1 cellular context compared by ENCODE assay signal in the genomic region with DNA sequence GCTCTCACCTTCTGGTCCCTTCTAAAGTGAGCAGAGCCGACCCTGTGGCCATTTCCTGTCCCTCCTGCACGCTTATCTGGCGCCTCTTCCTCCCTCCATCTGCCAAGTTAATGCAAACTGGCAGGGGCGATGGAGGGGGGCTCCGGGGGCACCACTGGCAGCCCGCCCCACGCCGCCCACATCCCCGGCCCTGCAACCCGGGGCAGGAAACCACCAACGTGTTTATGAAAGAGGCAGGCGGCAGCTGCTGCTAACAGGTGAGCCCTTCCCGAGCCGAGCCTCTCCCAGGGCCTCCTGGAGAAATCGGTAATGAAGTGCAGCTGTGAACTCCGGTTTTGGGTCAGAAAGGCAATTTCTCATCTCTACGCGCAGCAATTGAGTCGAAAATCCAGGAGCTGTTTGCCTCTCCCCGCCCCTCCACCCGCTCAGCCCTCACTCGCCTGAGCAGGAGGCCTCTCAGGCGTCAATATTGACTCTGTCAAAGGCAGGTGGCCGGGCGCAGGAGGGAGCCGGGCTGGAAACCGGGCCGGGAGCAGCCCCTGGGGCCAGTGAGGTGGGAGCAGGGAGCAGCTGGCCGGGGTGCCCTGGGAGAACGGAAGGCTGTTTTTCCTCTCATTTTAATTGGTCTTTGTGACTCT.
TF ChIP-seq lines count a peak whose summit lies in the region.

No MANE protein-coding gene starts in this region.

TF ChIP-seq in HepG2, 621 proteins besides CTCF, POLR2A, EP300 and RAD21 (continued from another document and continues in another):
- TF ChIP-seq, protein P1, sequence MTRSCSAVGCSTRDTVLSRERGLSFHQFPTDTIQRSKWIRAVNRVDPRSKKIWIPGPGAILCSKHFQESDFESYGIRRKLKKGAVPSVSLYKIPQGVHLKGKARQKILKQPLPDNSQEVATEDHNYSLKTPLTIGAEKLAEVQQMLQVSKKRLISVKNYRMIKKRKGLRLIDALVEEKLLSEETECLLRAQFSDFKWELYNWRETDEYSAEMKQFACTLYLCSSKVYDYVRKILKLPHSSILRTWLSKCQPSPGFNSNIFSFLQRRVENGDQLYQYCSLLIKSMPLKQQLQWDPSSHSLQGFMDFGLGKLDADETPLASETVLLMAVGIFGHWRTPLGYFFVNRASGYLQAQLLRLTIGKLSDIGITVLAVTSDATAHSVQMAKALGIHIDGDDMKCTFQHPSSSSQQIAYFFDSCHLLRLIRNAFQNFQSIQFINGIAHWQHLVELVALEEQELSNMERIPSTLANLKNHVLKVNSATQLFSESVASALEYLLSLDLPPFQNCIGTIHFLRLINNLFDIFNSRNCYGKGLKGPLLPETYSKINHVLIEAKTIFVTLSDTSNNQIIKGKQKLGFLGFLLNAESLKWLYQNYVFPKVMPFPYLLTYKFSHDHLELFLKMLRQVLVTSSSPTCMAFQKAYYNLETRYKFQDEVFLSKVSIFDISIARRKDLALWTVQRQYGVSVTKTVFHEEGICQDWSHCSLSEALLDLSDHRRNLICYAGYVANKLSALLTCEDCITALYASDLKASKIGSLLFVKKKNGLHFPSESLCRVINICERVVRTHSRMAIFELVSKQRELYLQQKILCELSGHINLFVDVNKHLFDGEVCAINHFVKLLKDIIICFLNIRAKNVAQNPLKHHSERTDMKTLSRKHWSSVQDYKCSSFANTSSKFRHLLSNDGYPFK (CRISPR knock-in tag; IDR thresholded peaks at IDR 0.05; ENCODE audit: borderline replicate concordance), result peak; percentile 72; the same call in 1 of the 2 replicates
- TF ChIP-seq, protein P2, sequence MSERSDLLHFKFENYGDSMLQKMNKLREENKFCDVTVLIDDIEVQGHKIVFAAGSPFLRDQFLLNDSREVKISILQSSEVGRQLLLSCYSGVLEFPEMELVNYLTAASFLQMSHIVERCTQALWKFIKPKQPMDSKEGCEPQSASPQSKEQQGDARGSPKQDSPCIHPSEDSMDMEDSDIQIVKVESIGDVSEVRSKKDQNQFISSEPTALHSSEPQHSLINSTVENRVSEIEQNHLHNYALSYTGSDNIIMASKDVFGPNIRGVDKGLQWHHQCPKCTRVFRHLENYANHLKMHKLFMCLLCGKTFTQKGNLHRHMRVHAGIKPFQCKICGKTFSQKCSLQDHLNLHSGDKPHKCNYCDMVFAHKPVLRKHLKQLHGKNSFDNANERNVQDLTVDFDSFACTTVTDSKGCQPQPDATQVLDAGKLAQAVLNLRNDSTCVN (CRISPR knock-in tag; IDR thresholded peaks at IDR 0.05; ENCODE audit: borderline replicate concordance), result 0 out of 2 replicates have a peak, but pooled peaks have one; percentile 78
- TF ChIP-seq, protein P3, sequence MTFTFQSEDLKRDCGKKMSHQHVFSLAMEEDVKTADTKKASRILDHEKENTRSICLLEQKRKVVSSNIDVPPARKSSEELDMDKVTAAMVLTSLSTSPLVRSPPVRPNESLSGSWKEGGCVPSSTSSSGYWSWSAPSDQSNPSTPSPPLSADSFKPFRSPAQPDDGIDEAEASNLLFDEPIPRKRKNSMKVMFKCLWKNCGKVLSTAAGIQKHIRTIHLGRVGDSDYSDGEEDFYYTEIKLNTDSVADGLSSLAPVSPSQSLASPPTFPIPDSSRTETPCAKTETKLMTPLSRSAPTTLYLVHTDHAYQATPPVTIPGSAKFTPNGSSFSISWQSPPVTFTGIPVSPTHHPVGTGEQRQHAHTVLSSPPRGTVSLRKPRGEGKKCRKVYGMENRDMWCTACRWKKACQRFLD (CRISPR knock-in tag; IDR thresholded peaks at IDR 0.05; ENCODE audit: borderline replicate concordance), result peak; percentile 61; the same call in 1 of the 2 replicates
- TF ChIP-seq ZBTB21 (CRISPR knock-in tag; IDR thresholded peaks at IDR 0.05) (no peak), PPARG (CRISPR knock-in tag; conservative IDR thresholded peaks at IDR 0.05) (peak; percentile 80), SRSF1 (optimal IDR thresholded peaks at IDR 0.05; ENCODE audit: low read depth, low read length) (peak; percentile 62), AHR (CRISPR knock-in tag; IDR thresholded peaks at IDR 0.05) (peak; percentile 49; the same call in 1 of the 2 replicates), NRL (CRISPR knock-in tag; IDR thresholded peaks at IDR 0.05; ENCODE audit: borderline replicate concordance) (peak; percentile 63; the same call in 1 of the 2 replicates), TEAD2 (CRISPR knock-in tag; IDR thresholded peaks at IDR 0.05) (0 out of 2 replicates have a peak, but pooled peaks have one; percentile 72), SETDB1 (CRISPR knock-in tag; IDR thresholded peaks at IDR 0.05; ENCODE audit: borderline replicate concordance) (peak; percentile 92), ZBTB7B (CRISPR knock-in tag; IDR thresholded peaks at IDR 0.05) (peak; percentile 94), ATF1 (CRISPR knock-in tag; IDR thresholded peaks at IDR 0.05) (no peak), RARA (CRISPR knock-in tag; IDR thresholded peaks at IDR 0.05) (peak; percentile 90), ZKSCAN1 (IDR thresholded peaks at IDR 0.05; ENCODE audit: low read length) (no peak), NR2F1 (CRISPR knock-in tag; IDR thresholded peaks at IDR 0.05) (peak in 1 of 2 experiments; percentile 55; a peak in 1 of 4 replicates), ZNF264 (CRISPR knock-in tag; IDR thresholded peaks at IDR 0.05) (peak; percentile 94), ZNF747 (CRISPR knock-in tag; IDR thresholded peaks at IDR 0.05; ENCODE audit: borderline replicate concordance) (peak; percentile 93; the same call in 1 of the 2 replicates), HNRNPL (IDR thresholded peaks at IDR 0.05; ENCODE audit: low read depth, low read length) (0 out of 2 replicates have a peak, but pooled peaks have one; percentile 39), ZSCAN21 (CRISPR knock-in tag; IDR thresholded peaks at IDR 0.05; ENCODE audit: borderline replicate concordance) (peak; percentile 95), TSC22D2 (CRISPR knock-in tag; IDR thresholded peaks at IDR 0.05; ENCODE audit: borderline replicate concordance) (peak; percentile 55; the same call in 1 of the 2 replicates), SP5 (CRISPR knock-in tag; IDR thresholded peaks at IDR 0.05; ENCODE audit: borderline replicate concordance, low read depth) (peak; percentile 92), ZNF746 (CRISPR knock-in tag; IDR thresholded peaks at IDR 0.05) (peak; percentile 94), HMG20A (CRISPR knock-in tag; IDR thresholded peaks at IDR 0.05; ENCODE audit: borderline replicate concordance) (peak; percentile 58; the same call in 1 of the 2 replicates), KLF12 (CRISPR knock-in tag; IDR thresholded peaks at IDR 0.05; ENCODE audit: borderline replicate concordance) (0 out of 2 replicates have a peak, but pooled peaks have one; percentile 39), CCAR2 (optimal IDR thresholded peaks at IDR 0.05; ENCODE audit: low read depth, low read length) (peak; percentile 7), ZNF253 (CRISPR knock-in tag; IDR thresholded peaks at IDR 0.05; ENCODE audit: borderline replicate concordance) (0 out of 2 replicates have a peak, but pooled peaks have one; percentile 29), ZFP36L2 (CRISPR knock-in tag; IDR thresholded peaks at IDR 0.05) (no peak), ZFX (CRISPR knock-in tag; IDR thresholded peaks at IDR 0.05; ENCODE audit: low read depth) (peak; percentile 93), ZNF225 (CRISPR knock-in tag; IDR thresholded peaks at IDR 0.05) (peak; percentile 46; the same call in 1 of the 2 replicates), YEATS2 (CRISPR knock-in tag; IDR thresholded peaks at IDR 0.05; ENCODE audit: borderline replicate concordance) (peak; percentile 72; the same call in 1 of the 2 replicates), FOXA3 (CRISPR knock-in tag; IDR thresholded peaks at IDR 0.05) (peak; percentile 98), ADNP (CRISPR knock-in tag; IDR thresholded peaks at IDR 0.05) (0 out of 2 replicates have a peak, but pooled peaks have one; percentile 46), ARID2 (CRISPR knock-in tag; IDR thresholded peaks at IDR 0.05; ENCODE audit: borderline replicate concordance) (0 out of 2 replicates have a peak, but pooled peaks have one; percentile 41)
- TF ChIP-seq, protein P4, sequence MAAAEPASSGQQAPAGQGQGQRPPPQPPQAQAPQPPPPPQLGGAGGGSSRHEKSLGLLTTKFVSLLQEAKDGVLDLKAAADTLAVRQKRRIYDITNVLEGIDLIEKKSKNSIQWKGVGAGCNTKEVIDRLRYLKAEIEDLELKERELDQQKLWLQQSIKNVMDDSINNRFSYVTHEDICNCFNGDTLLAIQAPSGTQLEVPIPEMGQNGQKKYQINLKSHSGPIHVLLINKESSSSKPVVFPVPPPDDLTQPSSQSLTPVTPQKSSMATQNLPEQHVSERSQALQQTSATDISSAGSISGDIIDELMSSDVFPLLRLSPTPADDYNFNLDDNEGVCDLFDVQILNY (CRISPR knock-in tag; conservative IDR thresholded peaks at IDR 0.05), result no peak
- TF ChIP-seq, protein P5, sequence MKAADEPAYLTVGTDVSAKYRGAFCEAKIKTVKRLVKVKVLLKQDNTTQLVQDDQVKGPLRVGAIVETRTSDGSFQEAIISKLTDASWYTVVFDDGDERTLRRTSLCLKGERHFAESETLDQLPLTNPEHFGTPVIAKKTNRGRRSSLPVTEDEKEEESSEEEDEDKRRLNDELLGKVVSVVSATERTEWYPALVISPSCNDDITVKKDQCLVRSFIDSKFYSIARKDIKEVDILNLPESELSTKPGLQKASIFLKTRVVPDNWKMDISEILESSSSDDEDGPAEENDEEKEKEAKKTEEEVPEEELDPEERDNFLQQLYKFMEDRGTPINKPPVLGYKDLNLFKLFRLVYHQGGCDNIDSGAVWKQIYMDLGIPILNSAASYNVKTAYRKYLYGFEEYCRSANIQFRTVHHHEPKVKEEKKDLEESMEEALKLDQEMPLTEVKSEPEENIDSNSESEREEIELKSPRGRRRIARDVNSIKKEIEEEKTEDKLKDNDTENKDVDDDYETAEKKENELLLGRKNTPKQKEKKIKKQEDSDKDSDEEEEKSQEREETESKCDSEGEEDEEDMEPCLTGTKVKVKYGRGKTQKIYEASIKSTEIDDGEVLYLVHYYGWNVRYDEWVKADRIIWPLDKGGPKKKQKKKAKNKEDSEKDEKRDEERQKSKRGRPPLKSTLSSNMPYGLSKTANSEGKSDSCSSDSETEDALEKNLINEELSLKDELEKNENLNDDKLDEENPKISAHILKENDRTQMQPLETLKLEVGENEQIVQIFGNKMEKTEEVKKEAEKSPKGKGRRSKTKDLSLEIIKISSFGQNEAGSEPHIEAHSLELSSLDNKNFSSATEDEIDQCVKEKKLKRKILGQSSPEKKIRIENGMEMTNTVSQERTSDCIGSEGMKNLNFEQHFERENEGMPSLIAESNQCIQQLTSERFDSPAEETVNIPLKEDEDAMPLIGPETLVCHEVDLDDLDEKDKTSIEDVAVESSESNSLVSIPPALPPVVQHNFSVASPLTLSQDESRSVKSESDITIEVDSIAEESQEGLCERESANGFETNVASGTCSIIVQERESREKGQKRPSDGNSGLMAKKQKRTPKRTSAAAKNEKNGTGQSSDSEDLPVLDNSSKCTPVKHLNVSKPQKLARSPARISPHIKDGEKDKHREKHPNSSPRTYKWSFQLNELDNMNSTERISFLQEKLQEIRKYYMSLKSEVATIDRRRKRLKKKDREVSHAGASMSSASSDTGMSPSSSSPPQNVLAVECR (CRISPR knock-in tag; IDR thresholded peaks at IDR 0.05; ENCODE audit: borderline replicate concordance), result peak; percentile 88; the same call in 1 of the 2 replicates
- TF ChIP-seq, protein P6, sequence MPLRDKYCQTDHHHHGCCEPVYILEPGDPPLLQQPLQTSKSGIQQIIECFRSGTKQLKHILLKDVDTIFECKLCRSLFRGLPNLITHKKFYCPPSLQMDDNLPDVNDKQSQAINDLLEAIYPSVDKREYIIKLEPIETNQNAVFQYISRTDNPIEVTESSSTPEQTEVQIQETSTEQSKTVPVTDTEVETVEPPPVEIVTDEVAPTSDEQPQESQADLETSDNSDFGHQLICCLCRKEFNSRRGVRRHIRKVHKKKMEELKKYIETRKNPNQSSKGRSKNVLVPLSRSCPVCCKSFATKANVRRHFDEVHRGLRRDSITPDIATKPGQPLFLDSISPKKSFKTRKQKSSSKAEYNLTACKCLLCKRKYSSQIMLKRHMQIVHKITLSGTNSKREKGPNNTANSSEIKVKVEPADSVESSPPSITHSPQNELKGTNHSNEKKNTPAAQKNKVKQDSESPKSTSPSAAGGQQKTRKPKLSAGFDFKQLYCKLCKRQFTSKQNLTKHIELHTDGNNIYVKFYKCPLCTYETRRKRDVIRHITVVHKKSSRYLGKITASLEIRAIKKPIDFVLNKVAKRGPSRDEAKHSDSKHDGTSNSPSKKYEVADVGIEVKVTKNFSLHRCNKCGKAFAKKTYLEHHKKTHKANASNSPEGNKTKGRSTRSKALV (CRISPR knock-in tag; IDR thresholded peaks at IDR 0.05), result peak; percentile 98
- TF ChIP-seq, protein P7, sequence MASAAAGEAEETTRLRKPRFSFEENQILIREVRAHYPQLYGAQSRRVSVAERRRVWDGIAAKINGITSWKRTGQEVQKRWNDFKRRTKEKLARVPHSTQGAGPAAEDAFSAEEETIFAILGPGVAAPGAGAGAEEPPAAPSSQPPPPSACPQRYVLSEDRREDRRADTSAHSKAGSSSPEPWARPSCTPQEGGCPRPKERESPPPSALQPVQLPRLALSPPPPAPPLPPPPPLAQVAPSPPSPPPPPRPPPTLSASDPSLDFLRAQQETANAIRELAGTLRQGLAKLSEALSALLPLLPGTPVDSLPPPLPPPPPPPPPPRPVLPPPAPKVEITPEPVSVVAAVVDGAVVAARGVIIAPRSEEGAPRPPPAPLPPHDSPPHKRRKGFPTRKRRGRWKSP (CRISPR knock-in tag; IDR thresholded peaks at IDR 0.05), result peak; percentile 84; the same call in 1 of the 2 replicates
- TF ChIP-seq, protein P8, sequence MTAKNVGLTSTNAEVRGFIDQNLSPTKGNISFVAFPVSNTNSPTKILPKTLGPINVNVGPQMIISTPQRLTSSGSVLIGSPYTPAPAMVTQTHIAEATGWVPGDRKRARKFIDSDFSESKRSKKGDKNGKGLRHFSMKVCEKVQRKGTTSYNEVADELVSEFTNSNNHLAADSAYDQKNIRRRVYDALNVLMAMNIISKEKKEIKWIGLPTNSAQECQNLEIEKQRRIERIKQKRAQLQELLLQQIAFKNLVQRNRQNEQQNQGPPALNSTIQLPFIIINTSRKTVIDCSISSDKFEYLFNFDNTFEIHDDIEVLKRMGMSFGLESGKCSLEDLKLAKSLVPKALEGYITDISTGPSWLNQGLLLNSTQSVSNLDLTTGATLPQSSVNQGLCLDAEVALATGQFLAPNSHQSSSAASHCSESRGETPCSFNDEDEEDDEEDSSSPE (CRISPR knock-in tag; IDR thresholded peaks at IDR 0.05), result peak; percentile 92
- TF ChIP-seq, protein P9, sequence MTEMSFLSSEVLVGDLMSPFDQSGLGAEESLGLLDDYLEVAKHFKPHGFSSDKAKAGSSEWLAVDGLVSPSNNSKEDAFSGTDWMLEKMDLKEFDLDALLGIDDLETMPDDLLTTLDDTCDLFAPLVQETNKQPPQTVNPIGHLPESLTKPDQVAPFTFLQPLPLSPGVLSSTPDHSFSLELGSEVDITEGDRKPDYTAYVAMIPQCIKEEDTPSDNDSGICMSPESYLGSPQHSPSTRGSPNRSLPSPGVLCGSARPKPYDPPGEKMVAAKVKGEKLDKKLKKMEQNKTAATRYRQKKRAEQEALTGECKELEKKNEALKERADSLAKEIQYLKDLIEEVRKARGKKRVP (CRISPR knock-in tag; IDR thresholded peaks at IDR 0.05), result peak in 1 of 2 experiments; percentile 79; a peak in 2 of 4 replicates
- TF ChIP-seq, protein P10, sequence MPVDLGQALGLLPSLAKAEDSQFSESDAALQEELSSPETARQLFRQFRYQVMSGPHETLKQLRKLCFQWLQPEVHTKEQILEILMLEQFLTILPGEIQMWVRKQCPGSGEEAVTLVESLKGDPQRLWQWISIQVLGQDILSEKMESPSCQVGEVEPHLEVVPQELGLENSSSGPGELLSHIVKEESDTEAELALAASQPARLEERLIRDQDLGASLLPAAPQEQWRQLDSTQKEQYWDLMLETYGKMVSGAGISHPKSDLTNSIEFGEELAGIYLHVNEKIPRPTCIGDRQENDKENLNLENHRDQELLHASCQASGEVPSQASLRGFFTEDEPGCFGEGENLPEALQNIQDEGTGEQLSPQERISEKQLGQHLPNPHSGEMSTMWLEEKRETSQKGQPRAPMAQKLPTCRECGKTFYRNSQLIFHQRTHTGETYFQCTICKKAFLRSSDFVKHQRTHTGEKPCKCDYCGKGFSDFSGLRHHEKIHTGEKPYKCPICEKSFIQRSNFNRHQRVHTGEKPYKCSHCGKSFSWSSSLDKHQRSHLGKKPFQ (CRISPR knock-in tag; IDR thresholded peaks at IDR 0.05; ENCODE audit: insufficient replicate concordance), result no peak
